In the genomic region with DNA sequence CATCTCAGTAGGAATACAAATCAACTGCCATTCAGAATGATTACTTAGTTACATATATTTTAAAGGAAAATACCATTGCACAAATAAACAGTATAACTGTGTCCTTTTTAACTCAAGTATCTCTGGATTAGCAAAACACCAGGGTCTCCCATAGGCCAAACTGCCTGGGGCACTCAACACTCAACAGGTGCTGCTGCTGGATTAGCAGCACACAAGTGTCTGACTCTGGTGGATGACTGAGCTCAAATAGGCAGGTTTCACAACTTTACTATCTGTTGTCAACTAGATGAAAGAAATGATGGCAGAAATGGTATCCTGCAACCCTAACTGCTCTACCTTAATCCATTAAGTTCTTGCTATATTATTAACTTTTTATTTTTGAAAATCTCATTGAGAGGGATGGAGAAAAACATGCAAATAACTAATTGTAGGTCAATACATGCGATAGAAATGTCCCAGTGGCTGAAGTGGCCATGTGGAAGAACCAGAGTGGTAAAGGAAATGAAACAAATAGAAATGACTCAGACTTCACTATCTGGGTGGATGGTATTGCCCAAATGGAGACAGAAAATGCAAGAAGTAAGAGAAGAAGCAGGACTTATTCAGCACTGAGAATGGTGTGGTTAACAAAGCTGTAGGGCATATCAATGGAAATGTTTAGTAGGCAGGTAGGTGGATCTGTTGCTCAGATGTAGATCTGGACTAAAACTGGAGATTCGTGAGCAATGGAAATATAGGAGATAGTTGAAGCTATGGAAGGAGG, we compare ENCODE assay signal across 11 cellular contexts.
DNase-seq lines count a peak whose midpoint lies in the region; ATAC-seq and TF ChIP-seq lines count a peak whose summit lies in the region.
"Had no signal": no experiment of that assay in that cellular context is flagged by ENCODE, and none has a peak within 500 bp of the region (broad histone marks: within the 10 kb centered on the region; RNA-seq: fewer than 3 reads in every experiment).

No MANE protein-coding gene starts in this region.

- no peaks in the 10 kb centered on the region; the same call in 1 of the 2 replicates for H3F3A ChIP-seq in MM.1S (ENCODE audit: insufficient read depth, low read length)

- no peaks in the 10 kb centered on the region for H3K79me2 ChIP-seq in MM.1S (ENCODE audit: low read length)

- no peaks in the 10 kb centered on the region for H3K9me3 ChIP-seq in cardiac muscle cell (ENCODE audit: low read depth)
- H3K9me3 ChIP-seq in MM.1S (replicated peaks; ENCODE audit: insufficient read depth, low read length), result no peaks in the 10 kb centered on the region
- H3K9me3 ChIP-seq in right lobe of liver, result no peaks in the 10 kb centered on the region

- H2AFZ ChIP-seq in MM.1S (ENCODE audit: low read length), result 0 out of 2 replicates have a peak overlapping the region, but pooled peaks have one; percentile 16

- no peak for TF ChIP-seq POLR2A in right lobe of liver (IDR thresholded peaks at IDR 0.05)

- no peak for TF ChIP-seq CTCF in cardiac muscle cell (IDR thresholded peaks at IDR 0.05; ENCODE audit: low read depth, low read length)
- TF ChIP-seq CTCF in MM.1S (IDR thresholded peaks at IDR 0.05; ENCODE audit: low read length), result no peak
- no peak for TF ChIP-seq CTCF in right lobe of liver (IDR thresholded peaks at IDR 0.05)

- ATAC-seq in Right ventricle myocardium superior (ENCODE audit: poor library complexity) (no peak), HG02763 (IDR thresholded peaks at IDR 0.05; ENCODE audit: unreplicated experiment) (peak; percentile 88), right lobe of liver (no peak)

- H3K36me3 ChIP-seq in cardiac muscle cell (no peaks in the 10 kb centered on the region), MM.1S (replicated peaks; ENCODE audit: insufficient read depth, low read length) (no peaks in the 10 kb centered on the region), right lobe of liver (no peaks in the 10 kb centered on the region)

- peak overlapping the region; percentile 2; the same call in 1 of the 2 replicates for H3K4me2 ChIP-seq in MM.1S (ENCODE audit: low read depth, low read length)

- H3K27me3 ChIP-seq in cardiac muscle cell (no peaks in the 10 kb centered on the region), MM.1S (replicated peaks; ENCODE audit: insufficient read depth, low read length) (no peaks in the 10 kb centered on the region), right lobe of liver (no peaks in the 10 kb centered on the region)

- 62% methylated on average over 2 of the region's 2 CpGs for WGBS in right lobe of liver (ENCODE audit: insufficient coverage, low coverage, low lambda C conversion rate, missing lambda C conversion rate)

- H3K4me3 ChIP-seq in cardiac muscle cell (no peak overlapping the region), MM.1S (ENCODE audit: low read length) (no peak overlapping the region), right lobe of liver (no peak overlapping the region)

- H3K4me1 ChIP-seq in cardiac muscle cell (ENCODE audit: low read depth) (peaks cover 9% of the 10 kb centered on the region), MM.1S (ENCODE audit: low read length) (peaks cover 7% of the 10 kb centered on the region; the same call in 1 of the 2 replicates), right lobe of liver (no peaks in the 10 kb centered on the region)

- H3K9me2 ChIP-seq in MM.1S (replicated peaks; ENCODE audit: insufficient read depth, low read length), result no peaks in the 10 kb centered on the region

- intact Hi-C loops in Right ventricle myocardium superior (cut with DNase I), result no loop called here
- intact Hi-C loops in right lobe of liver (cut with DNase I), result no loop called here

- H4K20me1 ChIP-seq in MM.1S (ENCODE audit: insufficient read depth, low read length), result no peaks in the 10 kb centered on the region

- no peak overlapping the region for H3K9ac ChIP-seq in MM.1S (ENCODE audit: low read length)

- DNase-seq in cardiac muscle cell (ENCODE audit: low read depth in 1 of 2, low spot score in 1 of 2), result peak; percentile 23 to 33
- no peak for DNase-seq in Right ventricle myocardium superior
- peak; percentile 53 for DNase-seq in MM.1S
- no peak for DNase-seq in OCI-M1 (lab: John Stamatoyannopoulos, UW)
- DNase-seq in DMS153 (lab: John Stamatoyannopoulos, UW), result no peak
- no peak for DNase-seq in cerebellar cortex (ENCODE audit: low spot score)
- DNase-seq in right lobe of liver, result no peak
- DNase-seq: activated CD8-positive, alpha-beta memory T cell treated with anti-CD3 and anti-CD28 coated beads, Interleukin-2, amount 50 U/mL, for 4 hours; midbrain; stimulated activated CD4-positive, alpha-beta T cell treated with anti-CD3 and anti-CD28 coated beads, Interleukin-4, amount 100 ng/mL, for 1 hour had no signal

- no peak overlapping the region for H3K27ac ChIP-seq in cardiac muscle cell
- peak overlapping the region; percentile 13; the same call in 1 of the 2 replicates for H3K27ac ChIP-seq in MM.1S (ENCODE audit: low read length)
- no peak overlapping the region for H3K27ac ChIP-seq in right lobe of liver

Comparison
In these comparisons a context has a peak if more than half of its experiments do, and no peak if none do; other contexts are left out.
1. DNase-seq: peak in cardiac muscle cell (2 of 2) and MM.1S (single experiment); none in Right ventricle myocardium superior (single experiment), OCI-M1 (single experiment), DMS153 (single experiment), cerebellar cortex (single experiment) and right lobe of liver (0 of 3).